ENCODE assay signal across 16 cellular contexts in genomic region chr1:1917304-1917976, GRCh38. TPM values are rescaled to one million over a fixed set of nuclear protein-coding genes. Genes with fewer than 3 reads are reported as not detected.
DNase-seq lines count a peak whose midpoint lies in the region; ATAC-seq and TF ChIP-seq lines count a peak whose summit lies in the region.
"Had no signal": no experiment of that assay in that cellular context is flagged by ENCODE, and none has a peak within 500 bp of the region (broad histone marks: within the 10 kb centered on the region; RNA-seq: fewer than 3 reads in every experiment).

No MANE protein-coding gene starts in this region.

- H3K36me3 Mint-ChIP-seq in activated CD8-positive, alpha-beta T cell treated with anti-CD3 and anti-CD28 coated beads for 36 hours (ENCODE audit: low read depth), result no peaks in the 10 kb centered on the region
- H3K36me3 Mint-ChIP-seq in activated CD8-positive, alpha-beta T cell treated with anti-CD3 and anti-CD28 coated beads, Interleukin-2, amount 10 ng/mL, durations not matched to agents 7 days and 5 days (ENCODE audit: low read depth), result no peaks in the 10 kb centered on the region
- H3K36me3 Mint-ChIP-seq in T-cell, result no peaks in the 10 kb centered on the region
- H3K36me3 Mint-ChIP-seq in chondrocyte (ENCODE audit: low read depth), result no peaks in the 10 kb centered on the region
- H3K36me3 Mint-ChIP-seq: CD4-positive, alpha-beta memory T cell had no signal

- H3K27me3 Mint-ChIP-seq in activated CD8-positive, alpha-beta T cell treated with anti-CD3 and anti-CD28 coated beads for 36 hours, result peaks cover 3% of the 10 kb centered on the region
- H3K27me3 Mint-ChIP-seq in activated CD8-positive, alpha-beta T cell treated with anti-CD3 and anti-CD28 coated beads, Interleukin-2, amount 10 ng/mL, durations not matched to agents 7 days and 5 days (ENCODE audit: low read depth), result peaks cover 3% of the 10 kb centered on the region
- H3K27me3 Mint-ChIP-seq in T-cell (peaks cover 0 to 4% of the 10 kb centered on the region in 2 donors), chondrocyte (ENCODE audit: low read depth) (no peaks in the 10 kb centered on the region)

- H3K4me1 Mint-ChIP-seq in activated CD8-positive, alpha-beta T cell treated with anti-CD3 and anti-CD28 coated beads for 36 hours (ENCODE audit: low read depth), result peaks cover 3% of the 10 kb centered on the region
- peaks cover 4% of the 10 kb centered on the region for H3K4me1 Mint-ChIP-seq in activated CD8-positive, alpha-beta T cell treated with anti-CD3 and anti-CD28 coated beads, Interleukin-2, amount 10 ng/mL, durations not matched to agents 7 days and 5 days (ENCODE audit: low read depth)
- H3K4me1 Mint-ChIP-seq in T-cell, result peaks cover 0 to 11% (median 0%) of the 10 kb centered on the region in 3 donors
- H3K4me1 Mint-ChIP-seq in chondrocyte (ENCODE audit: low read depth), result peaks cover 3% of the 10 kb centered on the region

- no peak overlapping the region for H3K27ac Mint-ChIP-seq in activated CD8-positive, alpha-beta T cell treated with anti-CD3 and anti-CD28 coated beads for 36 hours
- H3K27ac Mint-ChIP-seq in activated CD8-positive, alpha-beta T cell treated with anti-CD3 and anti-CD28 coated beads, Interleukin-2, amount 10 ng/mL, durations not matched to agents 7 days and 5 days, result no peak overlapping the region
- H3K27ac Mint-ChIP-seq in T-cell (no peak overlapping the region), chondrocyte (ENCODE audit: unreplicated experiment) (no peak overlapping the region)
- H3K27ac Mint-ChIP-seq: CD4-positive, alpha-beta memory T cell had no signal

- H3K9me3 Mint-ChIP-seq in activated CD8-positive, alpha-beta T cell treated with anti-CD3 and anti-CD28 coated beads for 36 hours, result no peaks in the 10 kb centered on the region
- no peaks in the 10 kb centered on the region for H3K9me3 Mint-ChIP-seq in activated CD8-positive, alpha-beta T cell treated with anti-CD3 and anti-CD28 coated beads, Interleukin-2, amount 10 ng/mL, durations not matched to agents 7 days and 5 days (ENCODE audit: insufficient read depth)
- H3K9me3 Mint-ChIP-seq in T-cell, result no peaks in the 10 kb centered on the region
- H3K9me3 Mint-ChIP-seq in chondrocyte (ENCODE audit: low read depth), result no peaks in the 10 kb centered on the region
- H3K9me3 Mint-ChIP-seq: CD4-positive, alpha-beta memory T cell had no signal

- intact Hi-C loops in activated CD8-positive, alpha-beta T cell treated with anti-CD3 and anti-CD28 coated beads for 36 hours (cut with micrococcal nuclease), result no loop called here
- intact Hi-C loops in right lobe of liver (cut with DNase I), result no loop called here
- intact Hi-C loops in spleen (cut with DNase I; ENCODE audit: low total_unique reads), result no loop called here

- H3K27ac ChIP-seq in right lobe of liver (no peak overlapping the region), spleen (no peak overlapping the region), WERI-Rb-1 (no peak overlapping the region)
- H3K27ac ChIP-seq: parathyroid adenoma, tibial nerve had no signal

- CTCF ChIA-PET in activated CD8-positive, alpha-beta T cell treated with anti-CD3 and anti-CD28 coated beads for 36 hours (lab: Charles Lee), result interaction anchor here (1.9 to 2.8 kb wide), 2 partner anchors 8 to 127 kb away, joined by 9 to 10 read pairs; no protein-coding TSS in a partner anchor
- CTCF ChIA-PET in activated CD8-positive, alpha-beta T cell treated with anti-CD3 and anti-CD28 coated beads, Interleukin-2, amount 10 ng/mL, durations not matched to agents 7 days and 5 days (lab: Charles Lee), result interaction anchor here (0.6 kb wide), 1 partner anchor 127 kb away, joined by 3 read pairs; no protein-coding TSS in a partner anchor
- CTCF ChIA-PET in T-cell (lab: Charles Lee), result no interaction called here

- TF ChIP-seq CTCF in activated CD8-positive, alpha-beta T cell treated with anti-CD3 and anti-CD28 coated beads for 36 hours (IDR thresholded peaks at IDR 0.05), result no peak
- no peak for TF ChIP-seq CTCF in right lobe of liver (IDR thresholded peaks at IDR 0.05)
- TF ChIP-seq CTCF in spleen (IDR thresholded peaks at IDR 0.05 in 8 of 11, conservative IDR thresholded peaks at IDR 0.05 in 3 of 11), result no peak
- TF ChIP-seq CTCF in WERI-Rb-1 (IDR thresholded peaks at IDR 0.05; ENCODE audit: low read depth, low read length), result no peak
- no peak for TF ChIP-seq CTCF in chondrocyte (IDR thresholded peaks at IDR 0.05)

- H3K4me3 ChIP-seq in right lobe of liver (no peak overlapping the region), spleen (no peak overlapping the region), WERI-Rb-1 (ENCODE audit: low read depth, low read length) (no peak overlapping the region)
- H3K4me3 ChIP-seq: tibial nerve had no signal

- H3K4me1 ChIP-seq in right lobe of liver (peaks cover 0 to 11% (median 5%) of the 10 kb centered on the region in 4 donors), spleen (peaks cover 8 to 49% (median 29%) of the 10 kb centered on the region in 6 donors)
- H3K4me1 ChIP-seq: parathyroid adenoma had no signal

- POLR2A ChIA-PET in activated CD8-positive, alpha-beta T cell treated with anti-CD3 and anti-CD28 coated beads for 36 hours (lab: Charles Lee), result no interaction called here
- POLR2A ChIA-PET in activated CD8-positive, alpha-beta T cell treated with anti-CD3 and anti-CD28 coated beads, Interleukin-2, amount 10 ng/mL, durations not matched to agents 7 days and 5 days (lab: Charles Lee), result no interaction called here
- POLR2A ChIA-PET in T-cell (lab: Charles Lee), result no interaction called here

- H3K4me3 Mint-ChIP-seq in activated CD8-positive, alpha-beta T cell treated with anti-CD3 and anti-CD28 coated beads for 36 hours, result peak overlapping the region; percentile 50
- no peak overlapping the region for H3K4me3 Mint-ChIP-seq in activated CD8-positive, alpha-beta T cell treated with anti-CD3 and anti-CD28 coated beads, Interleukin-2, amount 10 ng/mL, durations not matched to agents 7 days and 5 days
- H3K4me3 Mint-ChIP-seq in T-cell, result peak overlapping the region in 2 of 3 donors; percentile 49 to 62
- H3K4me3 Mint-ChIP-seq in chondrocyte (ENCODE audit: unreplicated experiment), result no peak overlapping the region

- H3K36me3 ChIP-seq in right lobe of liver (no peaks in the 10 kb centered on the region), spleen (no peaks in the 10 kb centered on the region), WERI-Rb-1 (no peaks in the 10 kb centered on the region)
- H3K36me3 ChIP-seq: esophagus muscularis mucosa, tibial nerve had no signal

- DNase-seq in activated CD8-positive, alpha-beta T cell treated with anti-CD3 and anti-CD28 coated beads for 36 hours, result no peak
- no peak for DNase-seq in activated CD8-positive, alpha-beta T cell treated with anti-CD3 and anti-CD28 coated beads, Interleukin-2, amount 10 ng/mL, durations not matched to agents 7 days and 5 days
- no peak for DNase-seq in T-cell
- peak in 2 of 3 donors; percentile 49 to 58 for DNase-seq in right lobe of liver
- peak; percentile 78 for DNase-seq in spleen
- DNase-seq in WERI-Rb-1, result no peak
- no peak for DNase-seq in NCI-H146 treated with DMSO at 0.1 percent for 48 hours (lab: John Stamatoyannopoulos, UW; ENCODE audit: unreplicated experiment)
- DNase-seq in chondrocyte (ENCODE audit: low spot score), result no peak
- DNase-seq: activated effector memory CD4-positive, alpha-beta T cell treated with anti-CD3 and anti-CD28 coated beads, Interleukin-2, amount 50 U/mL, for 16 hours; CD4-positive, alpha-beta memory T cell; NCI-H1048; NCI-H748 treated with DMSO at 0.1 percent for 48 hours had no signal

- H3K27me3 ChIP-seq in right lobe of liver (no peaks in the 10 kb centered on the region), spleen (replicated peaks in 1 of 7) (peaks cover 0 to 16% (median 0%) of the 10 kb centered on the region in 7 donors), WERI-Rb-1 (ENCODE audit: insufficient read depth, low read depth, severe bottlenecking) (no peaks in the 10 kb centered on the region)

- 96% methylated on average over 5 of the region's 14 CpGs for WGBS in right lobe of liver (ENCODE audit: insufficient coverage, low coverage, low lambda C conversion rate, missing lambda C conversion rate)
- WGBS in spleen, 5 donors, result 90 to 94% (median 92%) methylated on average over 13 to 14 of the region's 14 CpGs

- ATAC-seq in activated CD8-positive, alpha-beta T cell treated with anti-CD3 and anti-CD28 coated beads for 36 hours, result no peak
- no peak for ATAC-seq in activated CD8-positive, alpha-beta T cell treated with anti-CD3 and anti-CD28 coated beads, Interleukin-2, amount 10 ng/mL, durations not matched to agents 7 days and 5 days
- no peak for ATAC-seq in T-cell (replicated peaks in 1 of 4)
- ATAC-seq in right lobe of liver, result no peak
- ATAC-seq: Panc1 had no signal

- H3K9me3 ChIP-seq in right lobe of liver, result no peaks in the 10 kb centered on the region
- no peaks in the 10 kb centered on the region for H3K9me3 ChIP-seq in spleen
- no peaks in the 10 kb centered on the region for H3K9me3 ChIP-seq in WERI-Rb-1 (ENCODE audit: severe bottlenecking)
- H3K9me3 ChIP-seq: esophagus muscularis mucosa, tibial nerve had no signal

- TF ChIP-seq POLR2A in right lobe of liver (IDR thresholded peaks at IDR 0.05) (no peak), spleen (IDR thresholded peaks at IDR 0.05) (no peak)

RNA-seq across cellular contexts. Expression of gene TMEM52, which starts 1.6 kb away (rescaled TPM):
- 1 to 10 TPM; 2.1 to 2.2 TPM for total RNA-seq in activated CD8-positive, alpha-beta T cell treated with anti-CD3 and anti-CD28 coated beads for 36 hours
- total RNA-seq in activated CD8-positive, alpha-beta T cell treated with anti-CD3 and anti-CD28 coated beads, Interleukin-2, amount 10 ng/mL, durations not matched to agents 7 days and 5 days, result under 1 TPM in 1 of 2 experiments, not detected in 1; 0.70 TPM
- total RNA-seq in T-cell, result under 1 TPM in 3 of 5 donors, not detected in 2; 0.28 to 0.93 (median 0.69) TPM
- 10 to 100 TPM in 1 of 6 experiments, 1 to 10 TPM in 5; 2.3 to 13.2 (median 6.0) TPM for total RNA-seq in right lobe of liver
- total RNA-seq in spleen, result 1 to 10 TPM in 6 of 7 donors, not detected in 1; 1.1 to 4.7 (median 1.8) TPM
- polyA plus RNA-seq in spleen, result 1 to 10 TPM in 1 of 3 donors, under 1 TPM in 2; 0.35 to 1.9 (median 0.64) TPM
- 0.67 to 0.90 TPM (median 0.68 TPM) in 3 replicates for total RNA-seq in chondrocyte
- polyA plus RNA-seq: CD4-positive, alpha-beta memory T cell had no signal

RNA-seq across cellular contexts. Expression of gene CALML6, which starts 2.4 kb away (rescaled TPM):
- under 1 TPM; 0.47 to 0.76 TPM for total RNA-seq in activated CD8-positive, alpha-beta T cell treated with anti-CD3 and anti-CD28 coated beads for 36 hours
- under 1 TPM; 0.21 to 0.42 TPM for total RNA-seq in activated CD8-positive, alpha-beta T cell treated with anti-CD3 and anti-CD28 coated beads, Interleukin-2, amount 10 ng/mL, durations not matched to agents 7 days and 5 days
- total RNA-seq in T-cell, result 1 to 10 TPM in 3 of 5 donors, under 1 TPM in 2; 0.82 to 1.3 (median 1.1) TPM
- total RNA-seq in right lobe of liver, result 1 to 10 TPM in 1 of 6 experiments, under 1 TPM in 3, not detected in 2; 0.44 to 1.4 (median 0.58) TPM
- 1 to 10 TPM in 1 of 7 donors, under 1 TPM in 4, not detected in 2; 0.34 to 3.0 (median 0.66) TPM for total RNA-seq in spleen
- polyA plus RNA-seq in spleen, result 1 to 10 TPM in 1 of 3 donors, under 1 TPM in 2; 0.58 to 1.8 (median 0.85) TPM
- 2.1 to 2.3 TPM (median 2.1 TPM) in 3 replicates for total RNA-seq in chondrocyte
- total RNA-seq: esophagus muscularis mucosa had no signal
- polyA plus RNA-seq: CD4-positive, alpha-beta memory T cell had no signal

RNA-seq across cellular contexts. Expression of gene GNB1, which starts 26.6 kb away (rescaled TPM):
- total RNA-seq in activated CD8-positive, alpha-beta T cell treated with anti-CD3 and anti-CD28 coated beads for 36 hours, result 100 to 1,000 TPM; 318 to 330 TPM
- 100 to 1,000 TPM; 398 TPM for total RNA-seq in activated CD8-positive, alpha-beta T cell treated with anti-CD3 and anti-CD28 coated beads, Interleukin-2, amount 10 ng/mL, durations not matched to agents 7 days and 5 days
- 100 to 1,000 TPM; 208 to 295 (median 261) TPM for total RNA-seq in T-cell
- total RNA-seq in right lobe of liver, result 100 to 1,000 TPM in 4 of 6 experiments, 10 to 100 TPM in 2; 85.9 to 147 (median 104) TPM
- total RNA-seq in spleen, result 100 to 1,000 TPM; 186 to 304 (median 273) TPM
- 100 to 1,000 TPM in 1 of 3 donors, 10 to 100 TPM in 2; 76.0 to 132 (median 95.5) TPM for polyA plus RNA-seq in spleen
- total RNA-seq in chondrocyte, result 419 to 543 TPM (median 538 TPM) in 3 replicates

Comparison
In these comparisons a context has a peak if more than half of its experiments do, and no peak if none do; other contexts are left out.
1. H3K4me3 Mint-ChIP-seq: peak in activated CD8-positive, alpha-beta T cell treated with anti-CD3 and anti-CD28 coated beads for 36 hours (single experiment) and T-cell (2 of 3); none in activated CD8-positive, alpha-beta T cell treated with anti-CD3 and anti-CD28 coated beads, Interleukin-2, amount 10 ng/mL, durations not matched to agents 7 days and 5 days (single experiment) and chondrocyte (single experiment).
2. DNase-seq: peak in right lobe of liver (2 of 3) and spleen (single experiment); none in activated CD8-positive, alpha-beta T cell treated with anti-CD3 and anti-CD28 coated beads for 36 hours (single experiment), activated CD8-positive, alpha-beta T cell treated with anti-CD3 and anti-CD28 coated beads, Interleukin-2, amount 10 ng/mL, durations not matched to agents 7 days and 5 days (single experiment), T-cell (0 of 34), WERI-Rb-1 (single experiment), NCI-H146 treated with DMSO at 0.1 percent for 48 hours (single experiment) and chondrocyte (single experiment).
3. CTCF ChIA-PET loops: an anchor here in activated CD8-positive, alpha-beta T cell treated with anti-CD3 and anti-CD28 coated beads for 36 hours (1.9 to 2.8 kb wide) and activated CD8-positive, alpha-beta T cell treated with anti-CD3 and anti-CD28 coated beads, Interleukin-2, amount 10 ng/mL, durations not matched to agents 7 days and 5 days (0.6 kb wide); none called in T-cell.